In the genomic region with DNA sequence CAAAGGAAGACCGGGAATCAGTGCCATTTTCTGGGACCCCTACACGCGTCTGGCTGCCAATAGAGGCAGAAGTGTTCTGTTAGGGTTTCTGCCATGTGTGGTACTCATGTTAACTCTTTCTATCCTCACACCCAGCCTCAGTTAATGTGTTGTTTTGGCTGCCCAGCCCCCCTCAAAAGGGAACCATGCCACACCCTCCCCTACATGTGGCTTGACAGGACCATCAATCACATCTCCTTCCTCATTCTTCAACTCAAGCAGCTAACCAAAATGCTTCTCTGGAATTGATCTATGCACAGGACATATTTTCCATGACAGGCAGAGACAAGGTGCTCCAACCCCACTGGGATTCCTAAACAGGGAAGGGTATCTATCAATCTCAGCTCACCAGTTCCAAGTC, we compare ENCODE assay signal across 15 cellular contexts. TPM values are rescaled to one million over a fixed set of nuclear protein-coding genes. Genes with fewer than 3 reads are reported as not detected.
DNase-seq lines count a peak whose midpoint lies in the region; TF ChIP-seq lines count a peak whose summit lies in the region.
"Had no signal": no experiment of that assay in that cellular context is flagged by ENCODE, and none has a peak within 500 bp of the region (broad histone marks: within the 10 kb centered on the region; RNA-seq: fewer than 3 reads in every experiment).

No MANE protein-coding gene starts in this region.

- H3K27me3 Mint-ChIP-seq in activated CD4-positive, alpha-beta T cell treated with anti-CD3 and anti-CD28 coated beads, Interleukin-2, amount 10 ng/mL, durations not matched to agents 7 days and 5 days, result no peaks in the 10 kb centered on the region
- H3K27me3 Mint-ChIP-seq in activated CD4-positive, alpha-beta T cell treated with anti-CD3 and anti-CD28 coated beads, Interleukin-2, amount 10 ng/mL, durations not matched to agents 24 days and 14 days, result no peaks in the 10 kb centered on the region
- no peaks in the 10 kb centered on the region for H3K27me3 Mint-ChIP-seq in dendritic cell treated with granulocyte-macrophage colony-stimulating factor and Interleukin-4, amounts not matched to agents 40 ng/mL and 50 ng/mL, for 4 days
- H3K27me3 Mint-ChIP-seq in type B pancreatic cell, result no peaks in the 10 kb centered on the region
- no peaks in the 10 kb centered on the region for H3K27me3 Mint-ChIP-seq in Calu3 (ENCODE audit: unreplicated experiment)
- H3K27me3 Mint-ChIP-seq: CD4-positive, CD25-positive, alpha-beta regulatory T cell had no signal

- H3K4me1 Mint-ChIP-seq in activated CD4-positive, alpha-beta T cell treated with anti-CD3 and anti-CD28 coated beads, Interleukin-2, amount 10 ng/mL, durations not matched to agents 7 days and 5 days, result no peaks in the 10 kb centered on the region
- H3K4me1 Mint-ChIP-seq in activated CD4-positive, alpha-beta T cell treated with anti-CD3 and anti-CD28 coated beads, Interleukin-2, amount 10 ng/mL, durations not matched to agents 24 days and 14 days, result no peaks in the 10 kb centered on the region
- H3K4me1 Mint-ChIP-seq in dendritic cell treated with granulocyte-macrophage colony-stimulating factor and Interleukin-4, amounts not matched to agents 40 ng/mL and 50 ng/mL, for 4 days (ENCODE audit: low read depth), result peaks cover 33% of the 10 kb centered on the region
- H3K4me1 Mint-ChIP-seq in type B pancreatic cell (ENCODE audit: unreplicated experiment), result no peaks in the 10 kb centered on the region
- H3K4me1 Mint-ChIP-seq in Calu3 (ENCODE audit: low read depth, unreplicated experiment), result no peaks in the 10 kb centered on the region
- H3K4me1 Mint-ChIP-seq: CD4-positive, CD25-positive, alpha-beta regulatory T cell; GM23338; H9 had no signal

- H3K4me3 Mint-ChIP-seq in activated CD4-positive, alpha-beta T cell treated with anti-CD3 and anti-CD28 coated beads, Interleukin-2, amount 10 ng/mL, durations not matched to agents 7 days and 5 days, result no peak overlapping the region
- no peak overlapping the region for H3K4me3 Mint-ChIP-seq in activated CD4-positive, alpha-beta T cell treated with anti-CD3 and anti-CD28 coated beads, Interleukin-2, amount 10 ng/mL, durations not matched to agents 24 days and 14 days
- H3K4me3 Mint-ChIP-seq in dendritic cell treated with granulocyte-macrophage colony-stimulating factor and Interleukin-4, amounts not matched to agents 40 ng/mL and 50 ng/mL, for 4 days, result no peak overlapping the region
- H3K4me3 Mint-ChIP-seq in type B pancreatic cell (peak overlapping the region; percentile 16), Calu3 (ENCODE audit: low read depth, unreplicated experiment) (no peak overlapping the region)
- H3K4me3 Mint-ChIP-seq: CD4-positive, CD25-positive, alpha-beta regulatory T cell; GM23338; H9 had no signal

- BruUV-seq in Calu3 (replicated peaks; lab: Mats Ljungman, UMichigan), result no TSS peak

- TF ChIP-seq CTCF in type B pancreatic cell (conservative IDR thresholded peaks at IDR 0.05), result no peak
- no peak for TF ChIP-seq CTCF in Calu3 (IDR thresholded peaks at IDR 0.05; ENCODE audit: unreplicated experiment)

- CTCF ChIA-PET in activated CD4-positive, alpha-beta T cell treated with anti-CD3 and anti-CD28 coated beads, Interleukin-2, amount 10 ng/mL, durations not matched to agents 7 days and 5 days (lab: Charles Lee), result interaction anchor here (1.1 to 1.3 kb wide), 2 partner anchors 9 to 31 kb away, joined by 3 to 4 read pairs; no protein-coding TSS in a partner anchor
- CTCF ChIA-PET in Calu3 (lab: Charles Lee), result no interaction called here

- H3K36me3 Mint-ChIP-seq in activated CD4-positive, alpha-beta T cell treated with anti-CD3 and anti-CD28 coated beads, Interleukin-2, amount 10 ng/mL, durations not matched to agents 7 days and 5 days (ENCODE audit: low read depth), result peaks cover 5% of the 10 kb centered on the region
- peaks cover 45% of the 10 kb centered on the region for H3K36me3 Mint-ChIP-seq in activated CD4-positive, alpha-beta T cell treated with anti-CD3 and anti-CD28 coated beads, Interleukin-2, amount 10 ng/mL, durations not matched to agents 24 days and 14 days (ENCODE audit: low read depth)
- H3K36me3 Mint-ChIP-seq in dendritic cell treated with granulocyte-macrophage colony-stimulating factor and Interleukin-4, amounts not matched to agents 40 ng/mL and 50 ng/mL, for 4 days (ENCODE audit: low read depth), result peaks cover 100% of the 10 kb centered on the region
- H3K36me3 Mint-ChIP-seq in type B pancreatic cell (peaks cover 61% of the 10 kb centered on the region), Calu3 (ENCODE audit: insufficient read depth, unreplicated experiment) (peaks cover 66% of the 10 kb centered on the region)

- POLR2A ChIA-PET in activated CD4-positive, alpha-beta T cell treated with anti-CD3 and anti-CD28 coated beads, Interleukin-2, amount 10 ng/mL, durations not matched to agents 7 days and 5 days (lab: Charles Lee), result no interaction called here

- peak overlapping the region; percentile 17 for H3K27ac Mint-ChIP-seq in activated CD4-positive, alpha-beta T cell treated with anti-CD3 and anti-CD28 coated beads, Interleukin-2, amount 10 ng/mL, durations not matched to agents 7 days and 5 days
- H3K27ac Mint-ChIP-seq in activated CD4-positive, alpha-beta T cell treated with anti-CD3 and anti-CD28 coated beads, Interleukin-2, amount 10 ng/mL, durations not matched to agents 24 days and 14 days, result no peak overlapping the region
- peak overlapping the region; percentile 44 for H3K27ac Mint-ChIP-seq in dendritic cell treated with granulocyte-macrophage colony-stimulating factor and Interleukin-4, amounts not matched to agents 40 ng/mL and 50 ng/mL, for 4 days
- H3K27ac Mint-ChIP-seq in type B pancreatic cell (peak overlapping the region; percentile 89), Calu3 (ENCODE audit: unreplicated experiment) (no peak overlapping the region)
- H3K27ac Mint-ChIP-seq: GM23338 had no signal

- no peak for DNase-seq in activated CD4-positive, alpha-beta T cell treated with anti-CD3 and anti-CD28 coated beads, Interleukin-2, amount 10 ng/mL, durations not matched to agents 7 days and 5 days
- DNase-seq in activated CD4-positive, alpha-beta T cell treated with anti-CD3 and anti-CD28 coated beads, Interleukin-2, amount 10 ng/mL, durations not matched to agents 24 days and 14 days, result no peak
- DNase-seq in NOMO-1 treated with DMSO at 0.1 percent for 48 hours (lab: John Stamatoyannopoulos, UW; ENCODE audit: unreplicated experiment) (peak; percentile 28), type B pancreatic cell (ENCODE audit: extremely low spot score, unreplicated experiment) (no peak), DMS79 treated with DMSO at 0.1 percent for 48 hours (lab: John Stamatoyannopoulos, UW) (no peak), Calu3 (no peak)
- DNase-seq: ACHN; CD4-positive, CD25-positive, alpha-beta regulatory T cell; DMS153; DND-41; GDM1; H9 had no signal

- intact Hi-C loops in activated CD4-positive, alpha-beta T cell treated with anti-CD3 and anti-CD28 coated beads, Interleukin-2, amount 10 ng/mL, durations not matched to agents 24 days and 14 days (cut with micrococcal nuclease), result no loop called here
- intact Hi-C loops in dendritic cell treated with granulocyte-macrophage colony-stimulating factor and Interleukin-4, amounts not matched to agents 40 ng/mL and 50 ng/mL, for 4 days (cut with micrococcal nuclease), result no loop called here
- intact Hi-C loops in Calu3 (cut with micrococcal nuclease; ENCODE audit: unreplicated experiment), result no loop called here

- no peaks in the 10 kb centered on the region for H3K9me3 Mint-ChIP-seq in activated CD4-positive, alpha-beta T cell treated with anti-CD3 and anti-CD28 coated beads, Interleukin-2, amount 10 ng/mL, durations not matched to agents 7 days and 5 days
- H3K9me3 Mint-ChIP-seq in activated CD4-positive, alpha-beta T cell treated with anti-CD3 and anti-CD28 coated beads, Interleukin-2, amount 10 ng/mL, durations not matched to agents 24 days and 14 days, result no peaks in the 10 kb centered on the region
- no peaks in the 10 kb centered on the region for H3K9me3 Mint-ChIP-seq in dendritic cell treated with granulocyte-macrophage colony-stimulating factor and Interleukin-4, amounts not matched to agents 40 ng/mL and 50 ng/mL, for 4 days
- H3K9me3 Mint-ChIP-seq in type B pancreatic cell (peaks cover 5% of the 10 kb centered on the region), Calu3 (ENCODE audit: low read depth, unreplicated experiment) (no peaks in the 10 kb centered on the region)
- H3K9me3 Mint-ChIP-seq: CD4-positive, CD25-positive, alpha-beta regulatory T cell; GM23338; H9 had no signal

RNA-seq across cellular contexts. Expression of gene AHCY, which starts 22.0 kb away (rescaled TPM):
- 10 to 100 TPM; 59.9 to 64.1 TPM for total RNA-seq in activated CD4-positive, alpha-beta T cell treated with anti-CD3 and anti-CD28 coated beads, Interleukin-2, amount 10 ng/mL, durations not matched to agents 7 days and 5 days
- 153 and 154 TPM in 2 replicates for total RNA-seq in activated CD4-positive, alpha-beta T cell treated with anti-CD3 and anti-CD28 coated beads, Interleukin-2, amount 10 ng/mL, durations not matched to agents 24 days and 14 days
- total RNA-seq in type B pancreatic cell (ENCODE audit: low replicate concordance) (242 and 342 TPM in 2 replicates), Calu3 (2022) (169 and 179 TPM in 2 replicates)

RNA-seq across cellular contexts. Expression of gene ASIP, which starts 40.0 kb away (rescaled TPM):
- total RNA-seq in activated CD4-positive, alpha-beta T cell treated with anti-CD3 and anti-CD28 coated beads, Interleukin-2, amount 10 ng/mL, durations not matched to agents 7 days and 5 days, result not detected
- not detected in 2 replicates for total RNA-seq in activated CD4-positive, alpha-beta T cell treated with anti-CD3 and anti-CD28 coated beads, Interleukin-2, amount 10 ng/mL, durations not matched to agents 24 days and 14 days
- total RNA-seq in type B pancreatic cell (ENCODE audit: low replicate concordance) (1.1 TPM in 1 of 2 replicates, not detected in the other), Calu3 (2022) (not detected in 2 replicates)
- total RNA-seq: A172; CD4-positive, CD25-positive, alpha-beta regulatory T cell; GM23338; H9 had no signal

Comparison
In these comparisons a context has a peak if more than half of its experiments do, and no peak if none do; other contexts are left out.
1. H3K27ac Mint-ChIP-seq: peak in activated CD4-positive, alpha-beta T cell treated with anti-CD3 and anti-CD28 coated beads, Interleukin-2, amount 10 ng/mL, durations not matched to agents 7 days and 5 days (single experiment), dendritic cell treated with granulocyte-macrophage colony-stimulating factor and Interleukin-4, amounts not matched to agents 40 ng/mL and 50 ng/mL, for 4 days (single experiment) and type B pancreatic cell (single experiment); none in activated CD4-positive, alpha-beta T cell treated with anti-CD3 and anti-CD28 coated beads, Interleukin-2, amount 10 ng/mL, durations not matched to agents 24 days and 14 days (single experiment) and Calu3 (single experiment).